In the genomic region with DNA sequence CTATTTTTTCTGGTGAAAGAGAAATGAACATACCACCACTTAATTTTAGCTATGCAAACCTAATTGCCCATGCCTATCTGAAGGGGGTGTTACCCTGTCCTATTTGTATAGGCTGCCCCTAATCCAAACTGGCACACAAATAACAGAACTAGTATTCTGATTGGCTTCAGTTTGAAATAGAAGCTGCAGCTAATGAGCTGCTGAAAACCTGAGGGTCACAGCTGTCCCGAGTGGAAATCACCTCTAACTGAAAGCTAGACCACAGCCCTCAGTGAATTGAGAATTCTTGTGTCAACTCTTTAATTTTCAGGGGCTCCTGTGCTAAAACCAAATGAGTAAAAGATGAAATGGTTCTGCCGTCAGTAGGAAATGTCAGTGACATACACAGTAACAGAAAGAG, we compare ENCODE assay signal across 13 cellular contexts. TPM values are rescaled to one million over a fixed set of nuclear protein-coding genes. Genes with fewer than 3 reads are reported as not detected.
DNase-seq lines count a peak whose midpoint lies in the region; ATAC-seq, FAIRE-seq and TF ChIP-seq lines count a peak whose summit lies in the region.
"Had no signal": no experiment of that assay in that cellular context is flagged by ENCODE, and none has a peak within 500 bp of the region (broad histone marks: within the 10 kb centered on the region; RNA-seq: fewer than 3 reads in every experiment).

No MANE protein-coding gene starts in this region.

- H3K9me2 ChIP-seq in Karpas-422 (replicated peaks; ENCODE audit: insufficient read depth, low read length) = no peaks in the 10 kb centered on the region

- intact Hi-C loops in lower leg skin (cut with DNase I; ENCODE audit: low total_unique reads) = no loop called here

- no peaks in the 10 kb centered on the region for H3K36me3 Mint-ChIP-seq in HFFc6 (ENCODE audit: low read depth)

- H3K4me1 Mint-ChIP-seq in HFFc6 (ENCODE audit: low read depth) = no peaks in the 10 kb centered on the region
- H3K4me1 Mint-ChIP-seq: nephron had no signal

- H3K9me3 Mint-ChIP-seq in HFFc6 = no peaks in the 10 kb centered on the region

- H3K27ac ChIP-seq in Karpas-422 (ENCODE audit: low read length) = no peak overlapping the region
- H3K27ac ChIP-seq: BLaER1 had no signal

- H3K36me3 ChIP-seq in Karpas-422 (ENCODE audit: insufficient read depth, low read length) = no peaks in the 10 kb centered on the region
- H3K36me3 ChIP-seq: BLaER1 had no signal

- peaks cover 6% of the 10 kb centered on the region for H3K4me1 ChIP-seq in Karpas-422 (ENCODE audit: low read length)
- H3K4me1 ChIP-seq: BLaER1 had no signal

- peaks cover 4% of the 10 kb centered on the region for H3K27me3 Mint-ChIP-seq in HFFc6 (ENCODE audit: insufficient read depth)
- H3K27me3 Mint-ChIP-seq: dendritic cell treated with granulocyte-macrophage colony-stimulating factor and Interleukin-4, amounts not matched to agents 40 ng/mL and 50 ng/mL, for 4 days had no signal

- H3K9me3 ChIP-seq in Karpas-422 (ENCODE audit: low read length) = no peaks in the 10 kb centered on the region

- H4K20me1 ChIP-seq in Karpas-422 (ENCODE audit: insufficient read depth, low read depth, low read length) = no peaks in the 10 kb centered on the region
- H4K20me1 ChIP-seq: BLaER1 had no signal

- WGBS in lower leg skin, 2 donors = 55 to 69% methylated on average over 2 of the region's 2 CpGs

- DNase-seq in GM12892 (ENCODE audit: insufficient read length) (no peak), NCI-H69 (lab: John Stamatoyannopoulos, UW) (peak; percentile 6), lower leg skin (ENCODE audit: low spot score in 2 of 2) (no peak), HFFc6 (no peak), Karpas-422 (no peak)
- DNase-seq in activated T-cell treated with anti-CD3 and anti-CD28 coated beads, Interleukin-2, amount 50 U/mL, for 48 hours = no peak
- DNase-seq: stimulated activated CD4-positive, alpha-beta T cell treated with anti-CD3 and anti-CD28 coated beads, Interleukin-15, amount 100 ng/mL, for 24 hours had no signal

- H2AFZ ChIP-seq in Karpas-422 (ENCODE audit: low read length) = no peak overlapping the region

- no peak for TF ChIP-seq POLR2A in GM12892 (IDR thresholded peaks at IDR 0.05; ENCODE audit: low read depth, low read length)
- no peak for TF ChIP-seq POLR2A in lower leg skin (IDR thresholded peaks at IDR 0.05)

- no peak overlapping the region for H3K4me2 ChIP-seq in Karpas-422 (ENCODE audit: low read depth, low read length, poor library complexity, severe bottlenecking)
- H3K4me2 ChIP-seq: BLaER1 had no signal

- H3K4me3 Mint-ChIP-seq in HFFc6 = no peak overlapping the region
- H3K4me3 Mint-ChIP-seq: dendritic cell treated with granulocyte-macrophage colony-stimulating factor and Interleukin-4, amounts not matched to agents 40 ng/mL and 50 ng/mL, for 4 days; nephron; T-helper 2 cell treated with Interferon-gamma antibody and Interleukin-4, amounts not matched to agents 5 μg/mL and 100 μg/mL, for 36 hours had no signal

- no peak overlapping the region for H3K9ac ChIP-seq in Karpas-422 (ENCODE audit: low read length)
- H3K9ac ChIP-seq: BLaER1 had no signal

- no peaks in the 10 kb centered on the region for H3K27me3 ChIP-seq in Karpas-422 (ENCODE audit: low read length)
- H3K27me3 ChIP-seq: BLaER1 had no signal

- TF ChIP-seq CTCF in lower leg skin (IDR thresholded peaks at IDR 0.05) (no peak), HFFc6 (IDR thresholded peaks at IDR 0.05) (no peak)

- H3K4me3 ChIP-seq in lower leg skin (ENCODE audit: low read depth, poor library complexity, severe bottlenecking) (no peak overlapping the region), Karpas-422 (ENCODE audit: low read length) (no peak overlapping the region)
- H3K4me3 ChIP-seq: BLaER1 had no signal

- peak; percentile 81 for FAIRE-seq in GM12892 (lab: Jason Lieb, UNC)

- ATAC-seq in GM19438 (IDR thresholded peaks at IDR 0.05; ENCODE audit: low read depth, unreplicated experiment) (peak; percentile 46), HG02938 (IDR thresholded peaks at IDR 0.05; ENCODE audit: unreplicated experiment) (peak; percentile 75)

- H3K27ac Mint-ChIP-seq in HFFc6 = no peak overlapping the region
- H3K27ac Mint-ChIP-seq: dendritic cell treated with granulocyte-macrophage colony-stimulating factor and Interleukin-4, amounts not matched to agents 40 ng/mL and 50 ng/mL, for 4 days; nephron; T-helper 2 cell treated with Interferon-gamma antibody and Interleukin-4, amounts not matched to agents 5 μg/mL and 100 μg/mL, for 36 hours had no signal

- no peaks in the 10 kb centered on the region for H3K79me2 ChIP-seq in Karpas-422 (ENCODE audit: low read length)

RNA-seq across cellular contexts. Expression of a gene that starts 28.7 kb away (rescaled TPM):
- 2.4 TPM for polyA plus RNA-seq in GM12892 (2012; ENCODE audit: missing spikeins)
- total RNA-seq in lower leg skin = under 1 TPM in 3 of 4 donors, not detected in 1; 0.15 to 0.71 (median 0.17) TPM
- under 1 TPM in 2 of 6 experiments, not detected in 4; 0.03 to 0.05 TPM for total RNA-seq in HFFc6 (2021; fragmentation: NEBNext Ultra II Directional; extraction: Animal tissue kit (Norgen Biotek cat#: 25700))
- 0.30 TPM in 1 of 2 replicates, not detected in the other for total RNA-seq in Karpas-422 (2014; rRNA removed; shearing (Covaris generic); ENCODE audit: low replicate concordance)
